Comparison of ENCODE assay signal across 20 cellular contexts in genomic region chr6:84119277-84119676, GRCh38.
DNase-seq lines count a peak whose midpoint lies in the region; ATAC-seq and TF ChIP-seq lines count a peak whose summit lies in the region.
"Had no signal": no experiment of that assay in that cellular context is flagged by ENCODE, and none has a peak within 500 bp of the region (broad histone marks: within the 10 kb centered on the region; RNA-seq: fewer than 3 reads in every experiment).

No MANE protein-coding gene starts in this region.

- H3K9me3 ChIP-seq in endodermal cell (ENCODE audit: control insufficient read depth, low read length) = peaks cover 9% of the 10 kb centered on the region
- H3K9me3 ChIP-seq in osteoblast (ENCODE audit: low read depth, low read length) = no peaks in the 10 kb centered on the region
- H3K9me3 ChIP-seq: ascending aorta; BLaER1 treated with 17β-estradiol and CSF1 and Interleukin-3, amounts not matched to agents 10 nM and 100 nM; thoracic aorta had no signal

- ATAC-seq in HG03521 (IDR thresholded peaks at IDR 0.05; ENCODE audit: unreplicated experiment) = no peak
- ATAC-seq: naive thymus-derived CD4-positive, alpha-beta T cell had no signal

- H3K27me3 ChIP-seq in endodermal cell (ENCODE audit: control insufficient read depth, insufficient read depth, low read length, poor library complexity, severe bottlenecking) (no peaks in the 10 kb centered on the region), osteoblast (ENCODE audit: insufficient read depth, low read length) (no peaks in the 10 kb centered on the region)
- H3K27me3 ChIP-seq: ascending aorta; BLaER1 treated with 17β-estradiol and CSF1 and Interleukin-3, amounts not matched to agents 10 nM and 100 nM; spleen had no signal

- no peaks in the 10 kb centered on the region for H4K20me1 ChIP-seq in osteoblast (ENCODE audit: insufficient read depth, low read length)
- H4K20me1 ChIP-seq: BLaER1 treated with 17β-estradiol and CSF1 and Interleukin-3, amounts not matched to agents 10 nM and 100 nM had no signal

- peaks cover 5% of the 10 kb centered on the region for H3K4me1 Mint-ChIP-seq in endodermal cell
- H3K4me1 Mint-ChIP-seq: activated naive CD4-positive, alpha-beta T cell treated with anti-CD3 and anti-CD28 coated beads, Interleukin-2, amount 10 ng/mL, durations not matched to agents 7 days and 5 days; immature natural killer cell; naive thymus-derived CD4-positive, alpha-beta T cell had no signal

- no peak overlapping the region for H3K9ac ChIP-seq in endodermal cell (ENCODE audit: extremely low read depth, low read length, poor library complexity, severe bottlenecking)
- H3K9ac ChIP-seq: BLaER1 treated with 17β-estradiol and CSF1 and Interleukin-3, amounts not matched to agents 10 nM and 100 nM had no signal

- H3K36me3 ChIP-seq in endodermal cell (ENCODE audit: control insufficient read depth, insufficient read depth, low read length) (peaks cover 9% of the 10 kb centered on the region), osteoblast (ENCODE audit: insufficient read depth, low read length) (no peaks in the 10 kb centered on the region)
- H3K36me3 ChIP-seq: thoracic aorta had no signal

- peak; percentile 67 for TF ChIP-seq CTCF in endodermal cell (conservative IDR thresholded peaks at IDR 0.05)
- TF ChIP-seq CTCF in osteoblast (IDR thresholded peaks at IDR 0.05; ENCODE audit: extremely low read depth, low read depth, low read length) = peak; percentile 13

- H3K79me2 ChIP-seq in osteoblast (ENCODE audit: insufficient read depth, low read length) = no peaks in the 10 kb centered on the region

- H3K27ac ChIP-seq in endodermal cell (ENCODE audit: low read depth, low read length) (no peak overlapping the region), osteoblast (ENCODE audit: low read depth, low read length) (no peak overlapping the region)
- H3K27ac ChIP-seq: ascending aorta; BLaER1 treated with 17β-estradiol and CSF1 and Interleukin-3, amounts not matched to agents 10 nM and 100 nM; spleen; thoracic aorta had no signal

- peaks cover 22% of the 10 kb centered on the region for H3K9me3 Mint-ChIP-seq in endodermal cell

- H3K4me2 ChIP-seq in osteoblast (ENCODE audit: insufficient read depth, low read length) = no peak overlapping the region
- H3K4me2 ChIP-seq: BLaER1 treated with 17β-estradiol and CSF1 and Interleukin-3, amounts not matched to agents 10 nM and 100 nM had no signal

- H3K36me3 Mint-ChIP-seq in endodermal cell (ENCODE audit: low read depth) = peaks cover 25% of the 10 kb centered on the region

- H3K4me3 Mint-ChIP-seq in endodermal cell = no peak overlapping the region
- H3K4me3 Mint-ChIP-seq: activated naive CD4-positive, alpha-beta T cell treated with anti-CD3 and anti-CD28 coated beads, Interleukin-2, amount 10 ng/mL, durations not matched to agents 7 days and 5 days; immature natural killer cell; naive thymus-derived CD4-positive, alpha-beta T cell had no signal

- peak; percentile 21 for DNase-seq in DMS 273 (lab: John Stamatoyannopoulos, UW; ENCODE audit: unreplicated experiment)
- no peak for DNase-seq in DMS 273 treated with DMSO at 0.1 percent for 48 hours (lab: John Stamatoyannopoulos, UW)
- peak; percentile 2 to 14 for DNase-seq in Kasumi-1 (lab: John Stamatoyannopoulos, UW)
- no peak for DNase-seq in endodermal cell
- DNase-seq in osteoblast (ENCODE audit: insufficient read length, low spot score, missing footprints) = no peak
- no peak for DNase-seq in NCI-H510A treated with DMSO at 0.1 percent for 48 hours (lab: John Stamatoyannopoulos, UW)
- no peak for DNase-seq in NCI-H1048 (lab: John Stamatoyannopoulos, UW)
- DNase-seq: 8988T; activated naive CD4-positive, alpha-beta T cell treated with anti-CD3 and anti-CD28 coated beads, Interleukin-2, amount 10 ng/mL, durations not matched to agents 7 days and 5 days; activated T-cell treated with anti-CD3 and anti-CD28 coated beads, Interleukin-2, amount 50 U/mL, for 1 hour; DMS79; immature natural killer cell; naive thymus-derived CD4-positive, alpha-beta T cell; NCI-H2081; NCI-H748 treated with DMSO at 0.1 percent for 48 hours; spleen had no signal

- H3K27me3 Mint-ChIP-seq in endodermal cell (ENCODE audit: insufficient read depth) = no peaks in the 10 kb centered on the region
- H3K27me3 Mint-ChIP-seq: activated naive CD4-positive, alpha-beta T cell treated with anti-CD3 and anti-CD28 coated beads, Interleukin-2, amount 10 ng/mL, durations not matched to agents 7 days and 5 days had no signal

- no peak overlapping the region for H3K27ac Mint-ChIP-seq in endodermal cell
- H3K27ac Mint-ChIP-seq: activated naive CD4-positive, alpha-beta T cell treated with anti-CD3 and anti-CD28 coated beads, Interleukin-2, amount 10 ng/mL, durations not matched to agents 7 days and 5 days; immature natural killer cell; naive thymus-derived CD4-positive, alpha-beta T cell had no signal

- H3K4me3 ChIP-seq in endodermal cell (ENCODE audit: low read length) (no peak overlapping the region), osteoblast (ENCODE audit: insufficient read depth, low read length) (no peak overlapping the region)
- H3K4me3 ChIP-seq: ascending aorta; BLaER1 treated with 17β-estradiol and CSF1 and Interleukin-3, amounts not matched to agents 10 nM and 100 nM; spleen; thoracic aorta had no signal

- H2AFZ ChIP-seq in osteoblast (ENCODE audit: low read length) = no peak overlapping the region

- no peaks in the 10 kb centered on the region for H3K4me1 ChIP-seq in endodermal cell (ENCODE audit: control insufficient read depth, insufficient read depth, low read length)
- no peaks in the 10 kb centered on the region for H3K4me1 ChIP-seq in osteoblast (ENCODE audit: insufficient read depth, low read length)
- H3K4me1 ChIP-seq: ascending aorta; BLaER1 treated with 17β-estradiol and CSF1 and Interleukin-3, amounts not matched to agents 10 nM and 100 nM; spleen had no signal

Comparison
In these comparisons a context has a peak if more than half of its experiments do, and no peak if none do; other contexts are left out.
1. DNase-seq: peak in DMS 273 (single experiment) and Kasumi-1 (2 of 2); none in DMS 273 treated with DMSO at 0.1 percent for 48 hours (single experiment), endodermal cell (single experiment), osteoblast (single experiment), NCI-H510A treated with DMSO at 0.1 percent for 48 hours (single experiment) and NCI-H1048 (single experiment).